12 cellular contexts compared by ENCODE assay signal in the genomic region with DNA sequence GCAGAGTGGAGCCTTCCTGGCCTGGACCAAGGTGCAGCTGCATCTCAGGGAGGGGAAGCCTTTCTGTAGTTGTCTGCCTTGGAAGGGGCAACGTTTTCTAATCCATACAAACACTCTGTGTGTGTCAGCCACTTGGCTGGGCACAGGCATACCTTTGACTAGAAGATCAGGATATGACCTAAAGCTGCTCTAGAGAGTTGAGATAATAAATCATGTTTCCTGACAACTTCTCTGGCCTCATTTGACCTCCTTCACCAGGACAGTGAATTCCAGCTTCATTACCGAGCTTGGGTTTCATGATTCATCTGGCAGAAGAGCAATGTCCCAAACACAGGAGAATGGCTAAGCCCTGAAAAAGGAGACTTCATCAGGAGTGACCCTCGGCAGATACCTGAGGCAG.
DNase-seq lines count a peak whose midpoint lies in the region; ATAC-seq and TF ChIP-seq lines count a peak whose summit lies in the region.
"Had no signal": no experiment of that assay in that cellular context is flagged by ENCODE, and none has a peak within 500 bp of the region (broad histone marks: within the 10 kb centered on the region; RNA-seq: fewer than 3 reads in every experiment).

No MANE protein-coding gene starts in this region.

- no peak overlapping the region for H3K27ac ChIP-seq in brain microvascular endothelial cell
- H3K27ac ChIP-seq: BLaER1 treated with 17β-estradiol and CSF1 and Interleukin-3, amounts not matched to agents 10 nM and 100 nM had no signal

- no peaks in the 10 kb centered on the region for H3K36me3 ChIP-seq in brain microvascular endothelial cell (replicated peaks)
- H3K36me3 ChIP-seq: BLaER1 treated with 17β-estradiol and CSF1 and Interleukin-3, amounts not matched to agents 10 nM and 100 nM had no signal

- no peaks in the 10 kb centered on the region for H3K27me3 ChIP-seq in brain microvascular endothelial cell (replicated peaks)
- H3K27me3 ChIP-seq: BLaER1 treated with 17β-estradiol and CSF1 and Interleukin-3, amounts not matched to agents 10 nM and 100 nM had no signal

- peak; percentile 51 for DNase-seq in ACHN
- peak; percentile 94 for DNase-seq in HT1080 (ENCODE audit: low read depth)
- peak; percentile 49 for DNase-seq in brain microvascular endothelial cell
- DNase-seq in iris pigment epithelial cell (ENCODE audit: low read depth) = peak; percentile 58
- DNase-seq in C1 segment of cervical spinal cord (lab: John Stamatoyannopoulos, UW) = no peak
- no peak for DNase-seq in HPDE6-E6E7 (ENCODE audit: extremely low spot score)
- DNase-seq: H9, NCI-H524 treated with DMSO at 0.1 percent for 48 hours, substantia nigra had no signal

- no peak for TF ChIP-seq CTCF in brain microvascular endothelial cell (IDR thresholded peaks at IDR 0.05; ENCODE audit: low read depth, low read length, missing control alignments)

- no peak overlapping the region for H3K4me3 ChIP-seq in brain microvascular endothelial cell (ENCODE audit: low read depth, low read length)
- H3K4me3 ChIP-seq: BLaER1 treated with 17β-estradiol and CSF1 and Interleukin-3, amounts not matched to agents 10 nM and 100 nM had no signal

- ATAC-seq in GM21515 (IDR thresholded peaks at IDR 0.05; ENCODE audit: unreplicated experiment) = no peak
- no peak for ATAC-seq in GM21367 (IDR thresholded peaks at IDR 0.05; ENCODE audit: unreplicated experiment)

- in situ Hi-C loops in ACHN (cut with HindIII; ENCODE audit: low pct_ligation_motif_present, low pct_unique_long_range_greater_than_20kb, low sequenced_read_pairs) (no loop called here), brain microvascular endothelial cell (cut with HindIII; ENCODE audit: low pct_ligation_motif_present, low sequenced_read_pairs) (no loop called here)

Comparison
In these comparisons a context has a peak if more than half of its experiments do, and no peak if none do; other contexts are left out.
1. DNase-seq: peak in ACHN (single experiment), HT1080 (single experiment), brain microvascular endothelial cell (single experiment) and iris pigment epithelial cell (single experiment); none in C1 segment of cervical spinal cord (0 of 14) and HPDE6-E6E7 (single experiment).